In genomic region chr19:41904118-41904870, GRCh38 we compare ENCODE assay signal across 1 cellular context.
TF ChIP-seq lines count a peak whose summit lies in the region.

No MANE protein-coding gene starts in this region.

TF ChIP-seq in HepG2, 621 proteins besides CTCF, POLR2A, EP300 and RAD21 (continued from another document and continues in another):
- TF ChIP-seq, protein P1, sequence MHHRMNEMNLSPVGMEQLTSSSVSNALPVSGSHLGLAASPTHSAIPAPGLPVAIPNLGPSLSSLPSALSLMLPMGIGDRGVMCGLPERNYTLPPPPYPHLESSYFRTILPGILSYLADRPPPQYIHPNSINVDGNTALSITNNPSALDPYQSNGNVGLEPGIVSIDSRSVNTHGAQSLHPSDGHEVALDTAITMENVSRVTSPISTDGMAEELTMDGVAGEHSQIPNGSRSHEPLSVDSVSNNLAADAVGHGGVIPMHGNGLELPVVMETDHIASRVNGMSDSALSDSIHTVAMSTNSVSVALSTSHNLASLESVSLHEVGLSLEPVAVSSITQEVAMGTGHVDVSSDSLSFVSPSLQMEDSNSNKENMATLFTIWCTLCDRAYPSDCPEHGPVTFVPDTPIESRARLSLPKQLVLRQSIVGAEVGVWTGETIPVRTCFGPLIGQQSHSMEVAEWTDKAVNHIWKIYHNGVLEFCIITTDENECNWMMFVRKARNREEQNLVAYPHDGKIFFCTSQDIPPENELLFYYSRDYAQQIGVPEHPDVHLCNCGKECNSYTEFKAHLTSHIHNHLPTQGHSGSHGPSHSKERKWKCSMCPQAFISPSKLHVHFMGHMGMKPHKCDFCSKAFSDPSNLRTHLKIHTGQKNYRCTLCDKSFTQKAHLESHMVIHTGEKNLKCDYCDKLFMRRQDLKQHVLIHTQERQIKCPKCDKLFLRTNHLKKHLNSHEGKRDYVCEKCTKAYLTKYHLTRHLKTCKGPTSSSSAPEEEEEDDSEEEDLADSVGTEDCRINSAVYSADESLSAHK (CRISPR knock-in tag; IDR thresholded peaks at IDR 0.05; ENCODE audit: borderline replicate concordance), result no peak
- TF ChIP-seq, protein P2, sequence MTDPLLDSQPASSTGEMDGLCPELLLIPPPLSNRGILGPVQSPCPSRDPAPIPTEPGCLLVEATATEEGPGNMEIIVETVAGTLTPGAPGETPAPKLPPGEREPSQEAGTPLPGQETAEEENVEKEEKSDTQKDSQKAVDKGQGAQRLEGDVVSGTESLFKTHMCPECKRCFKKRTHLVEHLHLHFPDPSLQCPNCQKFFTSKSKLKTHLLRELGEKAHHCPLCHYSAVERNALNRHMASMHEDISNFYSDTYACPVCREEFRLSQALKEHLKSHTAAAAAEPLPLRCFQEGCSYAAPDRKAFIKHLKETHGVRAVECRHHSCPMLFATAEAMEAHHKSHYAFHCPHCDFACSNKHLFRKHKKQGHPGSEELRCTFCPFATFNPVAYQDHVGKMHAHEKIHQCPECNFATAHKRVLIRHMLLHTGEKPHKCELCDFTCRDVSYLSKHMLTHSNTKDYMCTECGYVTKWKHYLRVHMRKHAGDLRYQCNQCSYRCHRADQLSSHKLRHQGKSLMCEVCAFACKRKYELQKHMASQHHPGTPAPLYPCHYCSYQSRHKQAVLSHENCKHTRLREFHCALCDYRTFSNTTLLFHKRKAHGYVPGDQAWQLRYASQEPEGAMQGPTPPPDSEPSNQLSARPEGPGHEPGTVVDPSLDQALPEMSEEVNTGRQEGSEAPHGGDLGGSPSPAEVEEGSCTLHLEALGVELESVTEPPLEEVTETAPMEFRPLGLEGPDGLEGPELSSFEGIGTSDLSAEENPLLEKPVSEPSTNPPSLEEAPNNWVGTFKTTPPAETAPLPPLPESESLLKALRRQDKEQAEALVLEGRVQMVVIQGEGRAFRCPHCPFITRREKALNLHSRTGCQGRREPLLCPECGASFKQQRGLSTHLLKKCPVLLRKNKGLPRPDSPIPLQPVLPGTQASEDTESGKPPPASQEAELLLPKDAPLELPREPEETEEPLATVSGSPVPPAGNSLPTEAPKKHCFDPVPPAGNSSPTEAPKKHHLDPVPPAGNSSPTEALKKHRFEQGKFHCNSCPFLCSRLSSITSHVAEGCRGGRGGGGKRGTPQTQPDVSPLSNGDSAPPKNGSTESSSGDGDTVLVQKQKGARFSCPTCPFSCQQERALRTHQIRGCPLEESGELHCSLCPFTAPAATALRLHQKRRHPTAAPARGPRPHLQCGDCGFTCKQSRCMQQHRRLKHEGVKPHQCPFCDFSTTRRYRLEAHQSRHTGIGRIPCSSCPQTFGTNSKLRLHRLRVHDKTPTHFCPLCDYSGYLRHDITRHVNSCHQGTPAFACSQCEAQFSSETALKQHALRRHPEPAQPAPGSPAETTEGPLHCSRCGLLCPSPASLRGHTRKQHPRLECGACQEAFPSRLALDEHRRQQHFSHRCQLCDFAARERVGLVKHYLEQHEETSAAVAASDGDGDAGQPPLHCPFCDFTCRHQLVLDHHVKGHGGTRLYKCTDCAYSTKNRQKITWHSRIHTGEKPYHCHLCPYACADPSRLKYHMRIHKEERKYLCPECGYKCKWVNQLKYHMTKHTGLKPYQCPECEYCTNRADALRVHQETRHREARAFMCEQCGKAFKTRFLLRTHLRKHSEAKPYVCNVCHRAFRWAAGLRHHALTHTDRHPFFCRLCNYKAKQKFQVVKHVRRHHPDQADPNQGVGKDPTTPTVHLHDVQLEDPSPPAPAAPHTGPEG (CRISPR knock-in tag; IDR thresholded peaks at IDR 0.05), result no peak
- TF ChIP-seq KDM5A (IDR thresholded peaks at IDR 0.05; ENCODE audit: borderline replicate concordance, low read length) (no peak), ZFP36L1 (CRISPR knock-in tag; IDR thresholded peaks at IDR 0.05) (no peak), NFE2L1 (CRISPR knock-in tag; IDR thresholded peaks at IDR 0.05; ENCODE audit: borderline replicate concordance) (no peak), SRSF9 (IDR thresholded peaks at IDR 0.05; ENCODE audit: borderline replicate concordance, insufficient read depth, low read depth, low read length, poor library complexity, severe bottlenecking) (no peak), TAF15 (IDR thresholded peaks at IDR 0.05; ENCODE audit: low read depth, low read length, poor library complexity, severe bottlenecking) (no peak), ZFP36L2 (CRISPR knock-in tag; IDR thresholded peaks at IDR 0.05) (no peak), TEAD2 (CRISPR knock-in tag; IDR thresholded peaks at IDR 0.05) (no peak), ZBTB42 (CRISPR knock-in tag; IDR thresholded peaks at IDR 0.05) (no peak), SMAD3 (CRISPR knock-in tag; IDR thresholded peaks at IDR 0.05) (no peak), ZFP37 (CRISPR knock-in tag; IDR thresholded peaks at IDR 0.05; ENCODE audit: borderline replicate concordance) (no peak), ZSCAN9 (CRISPR knock-in tag; IDR thresholded peaks at IDR 0.05; ENCODE audit: borderline replicate concordance) (no peak), STAG1 (CRISPR knock-in tag; IDR thresholded peaks at IDR 0.05) (no peak), ZGPAT (CRISPR knock-in tag; IDR thresholded peaks at IDR 0.05) (peak; percentile 72; the same call in 1 of the 2 replicates), ZNF253 (CRISPR knock-in tag; IDR thresholded peaks at IDR 0.05; ENCODE audit: borderline replicate concordance) (no peak), ZSCAN12 (CRISPR knock-in tag; IDR thresholded peaks at IDR 0.05) (no peak), CBX5 (CRISPR knock-in tag; IDR thresholded peaks at IDR 0.05; ENCODE audit: borderline replicate concordance) (peak; percentile 21; the same call in 1 of the 2 replicates), ZNF792 (CRISPR knock-in tag; IDR thresholded peaks at IDR 0.05) (peak; percentile 56; the same call in 1 of the 2 replicates), KDM1A (CRISPR knock-in tag; IDR thresholded peaks at IDR 0.05) (no peak), ZSCAN30 (CRISPR knock-in tag; IDR thresholded peaks at IDR 0.05) (no peak), GABPB1 (CRISPR knock-in tag; IDR thresholded peaks at IDR 0.05) (peak; percentile 46), ATF1 (CRISPR knock-in tag; IDR thresholded peaks at IDR 0.05) (no peak), ZNF20 (CRISPR knock-in tag; IDR thresholded peaks at IDR 0.05) (no peak), SNRNP70 (IDR thresholded peaks at IDR 0.05; ENCODE audit: low read depth, low read length) (no peak), FOXA1 (IDR thresholded peaks at IDR 0.05) (peak; percentile 93), FOXA1 (CRISPR knock-in tag; IDR thresholded peaks at IDR 0.05) (peak; percentile 99), NFYB (CRISPR knock-in tag; IDR thresholded peaks at IDR 0.05) (no peak), RFXAP (CRISPR knock-in tag; IDR thresholded peaks at IDR 0.05; ENCODE audit: borderline replicate concordance) (no peak), ZNF460 (CRISPR knock-in tag; IDR thresholded peaks at IDR 0.05; ENCODE audit: borderline replicate concordance) (no peak), ZNF124 (CRISPR knock-in tag; IDR thresholded peaks at IDR 0.05) (peak; percentile 66; the same call in 1 of the 2 replicates), HMGA1 (CRISPR knock-in tag; conservative IDR thresholded peaks at IDR 0.05) (no peak), TP53 (CRISPR knock-in tag; conservative IDR thresholded peaks at IDR 0.05) (no peak), ZNF546 (CRISPR knock-in tag; conservative IDR thresholded peaks at IDR 0.05) (no peak), MAFK (conservative IDR thresholded peaks at IDR 0.05 in 1 of 2, IDR thresholded peaks at IDR 0.05 in 1 of 2; ENCODE audit: low read length in 2 of 2) (no peak), KDM4B (CRISPR knock-in tag; IDR thresholded peaks at IDR 0.05) (no peak), PPARG (CRISPR knock-in tag; conservative IDR thresholded peaks at IDR 0.05) (0 out of 2 replicates have a peak, but pooled peaks have one; percentile 35), YEATS4 (CRISPR knock-in tag; IDR thresholded peaks at IDR 0.05; ENCODE audit: borderline replicate concordance) (no peak), SRSF4 (IDR thresholded peaks at IDR 0.05; ENCODE audit: low read depth, low read length, poor library complexity, severe bottlenecking) (no peak), ATF6 (CRISPR knock-in tag; conservative IDR thresholded peaks at IDR 0.05) (no peak), ZNF710 (CRISPR knock-in tag; IDR thresholded peaks at IDR 0.05; ENCODE audit: borderline replicate concordance) (no peak), SKI (IDR thresholded peaks at IDR 0.05; ENCODE audit: partially characterized antibody) (no peak)
- TF ChIP-seq, protein P3, sequence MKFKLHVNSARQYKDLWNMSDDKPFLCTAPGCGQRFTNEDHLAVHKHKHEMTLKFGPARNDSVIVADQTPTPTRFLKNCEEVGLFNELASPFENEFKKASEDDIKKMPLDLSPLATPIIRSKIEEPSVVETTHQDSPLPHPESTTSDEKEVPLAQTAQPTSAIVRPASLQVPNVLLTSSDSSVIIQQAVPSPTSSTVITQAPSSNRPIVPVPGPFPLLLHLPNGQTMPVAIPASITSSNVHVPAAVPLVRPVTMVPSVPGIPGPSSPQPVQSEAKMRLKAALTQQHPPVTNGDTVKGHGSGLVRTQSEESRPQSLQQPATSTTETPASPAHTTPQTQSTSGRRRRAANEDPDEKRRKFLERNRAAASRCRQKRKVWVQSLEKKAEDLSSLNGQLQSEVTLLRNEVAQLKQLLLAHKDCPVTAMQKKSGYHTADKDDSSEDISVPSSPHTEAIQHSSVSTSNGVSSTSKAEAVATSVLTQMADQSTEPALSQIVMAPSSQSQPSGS (CRISPR knock-in tag; IDR thresholded peaks at IDR 0.05), result 0 out of 2 replicates have a peak, but pooled peaks have one; percentile 59
- TF ChIP-seq, protein P4, sequence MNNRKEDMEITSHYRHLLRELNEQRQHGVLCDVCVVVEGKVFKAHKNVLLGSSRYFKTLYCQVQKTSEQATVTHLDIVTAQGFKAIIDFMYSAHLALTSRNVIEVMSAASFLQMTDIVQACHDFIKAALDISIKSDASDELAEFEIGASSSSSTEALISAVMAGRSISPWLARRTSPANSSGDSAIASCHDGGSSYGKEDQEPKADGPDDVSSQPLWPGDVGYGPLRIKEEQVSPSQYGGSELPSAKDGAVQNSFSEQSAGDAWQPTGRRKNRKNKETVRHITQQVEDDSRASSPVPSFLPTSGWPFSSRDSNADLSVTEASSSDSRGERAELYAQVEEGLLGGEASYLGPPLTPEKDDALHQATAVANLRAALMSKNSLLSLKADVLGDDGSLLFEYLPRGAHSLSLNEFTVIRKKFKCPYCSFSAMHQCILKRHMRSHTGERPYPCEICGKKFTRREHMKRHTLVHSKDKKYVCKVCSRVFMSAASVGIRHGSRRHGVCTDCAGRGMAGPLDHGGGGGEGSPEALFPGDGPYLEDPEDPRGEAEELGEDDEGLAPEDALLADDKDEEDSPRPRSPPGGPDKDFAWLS (CRISPR knock-in tag; IDR thresholded peaks at IDR 0.05; ENCODE audit: borderline replicate concordance), result no peak
- TF ChIP-seq, protein P5, sequence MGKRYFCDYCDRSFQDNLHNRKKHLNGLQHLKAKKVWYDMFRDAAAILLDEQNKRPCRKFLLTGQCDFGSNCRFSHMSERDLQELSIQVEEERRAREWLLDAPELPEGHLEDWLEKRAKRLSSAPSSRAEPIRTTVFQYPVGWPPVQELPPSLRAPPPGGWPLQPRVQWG (CRISPR knock-in tag; IDR thresholded peaks at IDR 0.05; ENCODE audit: borderline replicate concordance, low read depth), result no peak
- TF ChIP-seq, protein P6, sequence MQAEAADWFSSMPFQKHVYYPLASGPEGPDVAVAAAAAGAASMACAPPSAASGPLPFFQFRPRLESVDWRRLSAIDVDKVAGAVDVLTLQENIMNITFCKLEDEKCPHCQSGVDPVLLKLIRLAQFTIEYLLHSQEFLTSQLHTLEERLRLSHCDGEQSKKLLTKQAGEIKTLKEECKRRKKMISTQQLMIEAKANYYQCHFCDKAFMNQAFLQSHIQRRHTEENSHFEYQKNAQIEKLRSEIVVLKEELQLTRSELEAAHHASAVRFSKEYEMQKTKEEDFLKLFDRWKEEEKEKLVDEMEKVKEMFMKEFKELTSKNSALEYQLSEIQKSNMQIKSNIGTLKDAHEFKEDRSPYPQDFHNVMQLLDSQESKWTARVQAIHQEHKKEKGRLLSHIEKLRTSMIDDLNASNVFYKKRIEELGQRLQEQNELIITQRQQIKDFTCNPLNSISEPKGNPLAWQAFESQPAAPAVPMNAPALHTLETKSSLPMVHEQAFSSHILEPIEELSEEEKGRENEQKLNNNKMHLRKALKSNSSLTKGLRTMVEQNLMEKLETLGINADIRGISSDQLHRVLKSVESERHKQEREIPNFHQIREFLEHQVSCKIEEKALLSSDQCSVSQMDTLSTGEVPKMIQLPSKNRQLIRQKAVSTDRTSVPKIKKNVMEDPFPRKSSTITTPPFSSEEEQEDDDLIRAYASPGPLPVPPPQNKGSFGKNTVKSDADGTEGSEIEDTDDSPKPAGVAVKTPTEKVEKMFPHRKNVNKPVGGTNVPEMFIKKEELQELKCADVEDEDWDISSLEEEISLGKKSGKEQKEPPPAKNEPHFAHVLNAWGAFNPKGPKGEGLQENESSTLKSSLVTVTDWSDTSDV (CRISPR knock-in tag; IDR thresholded peaks at IDR 0.05), result no peak
